18 cellular contexts compared by ENCODE assay signal in genomic region chr7:156558198-156558597, GRCh38.
DNase-seq lines count a peak whose midpoint lies in the region; ATAC-seq, FAIRE-seq and TF ChIP-seq lines count a peak whose summit lies in the region.
"Had no signal": no experiment of that assay in that cellular context is flagged by ENCODE, and none has a peak within 500 bp of the region (broad histone marks: within the 10 kb centered on the region; RNA-seq: fewer than 3 reads in every experiment).

No MANE protein-coding gene starts in this region.

- CTCF ChIA-PET in PC-3 (lab: Charles Lee), result no interaction called here
- CTCF ChIA-PET in CD4-positive, alpha-beta T cell (lab: Charles Lee), result no interaction called here

- no peak overlapping the region for H3K4me3 Mint-ChIP-seq in CD4-positive, alpha-beta T cell
- H3K4me3 Mint-ChIP-seq: activated B cell treated with CpG ODN at 0.5 μM for 24 hours; central memory CD8-positive, alpha-beta T cell; naive B cell had no signal

- in situ Hi-C loops in GM23248 (cut with MboI), result no loop called here

- H3K36me3 Mint-ChIP-seq in CD4-positive, alpha-beta T cell (ENCODE audit: low read depth), result no peaks in the 10 kb centered on the region

- H3K4me1 Mint-ChIP-seq in CD4-positive, alpha-beta T cell (ENCODE audit: low read depth), result no peaks in the 10 kb centered on the region
- H3K4me1 Mint-ChIP-seq: activated B cell treated with CpG ODN at 0.5 μM for 24 hours; central memory CD8-positive, alpha-beta T cell; naive B cell had no signal

- H3K4me2 ChIP-seq in GM23248 (ENCODE audit: unreplicated experiment), result no peak overlapping the region
- H3K4me2 ChIP-seq in PC-3 (ENCODE audit: low read length), result no peak overlapping the region

- no peaks in the 10 kb centered on the region for H3K27me3 ChIP-seq in GM23248 (replicated peaks; ENCODE audit: insufficient read depth)
- peaks cover 18% of the 10 kb centered on the region for H3K27me3 ChIP-seq in PC-3 (ENCODE audit: low read length)
- H3K27me3 ChIP-seq in bronchial epithelial cell (ENCODE audit: control insufficient read depth, insufficient read depth, low read length), result no peaks in the 10 kb centered on the region
- H3K27me3 ChIP-seq in CD4-positive, alpha-beta T cell (ENCODE audit: control insufficient read depth, insufficient read depth, low read length), result no peaks in the 10 kb centered on the region
- H3K27me3 ChIP-seq: heart left ventricle, testis had no signal

- ATAC-seq in PC-3 (peak; percentile 73), GM21381 (IDR thresholded peaks at IDR 0.05; ENCODE audit: unreplicated experiment) (no peak)
- no peak for ATAC-seq in CD4-positive, alpha-beta T cell (ENCODE audit: poor library complexity)
- ATAC-seq: heart left ventricle had no signal

- H3F3A ChIP-seq in GM23248 (ENCODE audit: insufficient read depth) (no peaks in the 10 kb centered on the region), PC-3 (ENCODE audit: low read length, unreplicated experiment) (no peaks in the 10 kb centered on the region)

- H3K4me1 ChIP-seq in GM23248 (ENCODE audit: insufficient read depth), result no peaks in the 10 kb centered on the region
- H3K4me1 ChIP-seq in PC-3 (ENCODE audit: insufficient read depth, low read length), result no peaks in the 10 kb centered on the region
- H3K4me1 ChIP-seq: heart left ventricle, testis had no signal

- H2AFZ ChIP-seq in GM23248, result no peak overlapping the region
- H2AFZ ChIP-seq in PC-3 (ENCODE audit: low read length), result no peak overlapping the region

- BruUV-seq in PC-3 (replicated peaks; lab: Mats Ljungman, UMichigan), result no TSS peak

- no peaks in the 10 kb centered on the region for H3K9me2 ChIP-seq in GM23248 (ENCODE audit: insufficient read depth)
- H3K9me2 ChIP-seq in PC-3 (replicated peaks; ENCODE audit: low read length), result no peaks in the 10 kb centered on the region

- H3K4me3 ChIP-seq in GM23248, result no peak overlapping the region
- no peak overlapping the region for H3K4me3 ChIP-seq in PC-3 (ENCODE audit: low read length)
- no peak overlapping the region for H3K4me3 ChIP-seq in bronchial epithelial cell (ENCODE audit: low read depth, low read length)
- H3K4me3 ChIP-seq: heart left ventricle, testis had no signal

- H3K27me3 Mint-ChIP-seq in CD4-positive, alpha-beta T cell, result peaks cover 18% of the 10 kb centered on the region
- H3K27me3 Mint-ChIP-seq: progenitor cell of endocrine pancreas had no signal

- POLR2A ChIA-PET in PC-3 (lab: Charles Lee; ENCODE audit: unreplicated experiment), result interaction anchor here (0.7 kb wide), 1 partner anchor 744 kb away, joined by 3 read pairs; no protein-coding TSS in a partner anchor
- POLR2A ChIA-PET in CD4-positive, alpha-beta T cell (lab: Charles Lee), result no interaction called here

- H3K27ac ChIP-seq in GM23248 (no peak overlapping the region), PC-3 (ENCODE audit: low read length) (no peak overlapping the region)
- no peak overlapping the region for H3K27ac ChIP-seq in CD4-positive, alpha-beta T cell (ENCODE audit: low read depth, low read length)
- H3K27ac ChIP-seq: C4-2B, heart left ventricle, testis had no signal

- no peak for FAIRE-seq in bronchial epithelial cell (lab: Jason Lieb, UNC)
- FAIRE-seq: HTR-8/SVneo had no signal

- H3K9me3 Mint-ChIP-seq in CD4-positive, alpha-beta T cell, result no peaks in the 10 kb centered on the region

- WGBS in GM23248 (ENCODE audit: low coverage in 1 of 2, low lambda C conversion rate in 2 of 2, missing lambda C conversion rate in 2 of 2), 2 experiments, result 30 to 36% methylated on average over 3 to 4 of the region's 4 CpGs

- no peak overlapping the region for H3K9ac ChIP-seq in GM23248
- no peak overlapping the region for H3K9ac ChIP-seq in PC-3 (ENCODE audit: low read length)

- DNase-seq in GM23248, result peak; percentile 61
- DNase-seq in PC-3, result peak; percentile 67
- DNase-seq in bronchial epithelial cell (ENCODE audit: low read depth), result peak; percentile 67
- DNase-seq in myocyte (ENCODE audit: low read depth), result peak; percentile 8
- no peak for DNase-seq in CD4-positive, alpha-beta T cell
- no peak for DNase-seq in NCI-H1092 treated with DMSO at 0.1 percent for 48 hours (lab: John Stamatoyannopoulos, UW)
- no peak for DNase-seq in NCI-H82 treated with DMSO at 0.1 percent for 48 hours (lab: John Stamatoyannopoulos, UW; ENCODE audit: unreplicated experiment)
- DNase-seq: activated B cell treated with CpG ODN at 0.5 μM for 24 hours; activated naive CD4-positive, alpha-beta T cell treated with Interleukin-2 at 50 U/mL for 16 hours; heart left ventricle; MV-4-11; naive B cell; testis had no signal

- H3K36me3 ChIP-seq in GM23248 (ENCODE audit: low read depth) (no peaks in the 10 kb centered on the region), PC-3 (ENCODE audit: low read depth, low read length) (no peaks in the 10 kb centered on the region), bronchial epithelial cell (ENCODE audit: control insufficient read depth, insufficient read depth, low read length) (no peaks in the 10 kb centered on the region)
- H3K36me3 ChIP-seq: heart left ventricle had no signal

- H3K27ac Mint-ChIP-seq in CD4-positive, alpha-beta T cell, result no peak overlapping the region
- H3K27ac Mint-ChIP-seq: activated B cell treated with CpG ODN at 0.5 μM for 24 hours, progenitor cell of endocrine pancreas had no signal

- H3K9me3 ChIP-seq in GM23248 (ENCODE audit: low read depth) (no peaks in the 10 kb centered on the region), PC-3 (ENCODE audit: low read length) (no peaks in the 10 kb centered on the region)
- no peaks in the 10 kb centered on the region for H3K9me3 ChIP-seq in CD4-positive, alpha-beta T cell (ENCODE audit: control insufficient read depth, low read length)
- H3K9me3 ChIP-seq: heart left ventricle, testis had no signal

- no peak for TF ChIP-seq CTCF in PC-3 (conservative IDR thresholded peaks at IDR 0.05; ENCODE audit: low read depth, low read length)
- TF ChIP-seq CTCF in bronchial epithelial cell (IDR thresholded peaks at IDR 0.05; ENCODE audit: insufficient read depth, low read length, severe bottlenecking), result no peak
- no peak for TF ChIP-seq CTCF in CD4-positive, alpha-beta T cell (IDR thresholded peaks at IDR 0.05)

- intact Hi-C loops in PC-3 (cut with micrococcal nuclease), result no loop called here
- intact Hi-C loops in CD4-positive, alpha-beta T cell (cut with DNase I, micrococcal nuclease), result no loop called here

- H3K79me2 ChIP-seq in GM23248 (ENCODE audit: insufficient read depth) (no peaks in the 10 kb centered on the region), PC-3 (ENCODE audit: low read length) (no peaks in the 10 kb centered on the region)

- H4K20me1 ChIP-seq in GM23248 (ENCODE audit: insufficient read depth), result no peaks in the 10 kb centered on the region
- H4K20me1 ChIP-seq in PC-3 (ENCODE audit: low read length), result no peaks in the 10 kb centered on the region

Comparison
In these comparisons a context has a peak if more than half of its experiments do, and no peak if none do; other contexts are left out.
1. DNase-seq: peak in GM23248 (single experiment), PC-3 (single experiment), bronchial epithelial cell (single experiment) and myocyte (single experiment); none in CD4-positive, alpha-beta T cell (0 of 10), NCI-H1092 treated with DMSO at 0.1 percent for 48 hours (single experiment) and NCI-H82 treated with DMSO at 0.1 percent for 48 hours (single experiment).